ENCODE assay signal across 14 cellular contexts in the genomic region with DNA sequence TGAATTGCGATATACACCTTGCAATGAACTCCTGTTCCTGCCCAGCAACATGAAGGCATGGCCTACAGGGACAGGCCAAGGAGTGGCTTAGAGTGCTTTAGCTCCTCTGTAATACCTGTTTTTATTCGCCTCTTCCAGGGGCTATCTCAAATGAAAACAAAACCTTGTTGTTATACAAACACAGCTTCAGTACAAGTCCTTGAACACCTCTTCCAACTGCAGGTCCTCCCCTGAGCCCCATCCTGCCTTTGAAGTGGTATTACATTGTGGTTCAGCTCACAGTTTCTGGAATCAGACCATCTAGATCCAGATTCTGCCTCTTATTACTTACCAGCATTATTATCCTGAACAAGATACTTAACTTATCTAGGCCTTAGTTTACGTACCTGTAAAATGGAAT.
A peak's percentile ranks its signal among the peaks of the same experiment; 100 is the strongest.
DNase-seq lines count a peak whose midpoint lies in the region; ATAC-seq and TF ChIP-seq lines count a peak whose summit lies in the region.
"Had no signal": no experiment of that assay in that cellular context is flagged by ENCODE, and none has a peak within 500 bp of the region (broad histone marks: within the 10 kb centered on the region; RNA-seq: fewer than 3 reads in every experiment).

No MANE protein-coding gene starts in this region.

- DNase-seq in activated CD4-positive, alpha-beta T cell treated with anti-CD3 and anti-CD28 coated beads, Interleukin-2, amount 10 ng/mL, durations not matched to agents 24 days and 14 days: no peak
- DNase-seq in activated CD4-positive, alpha-beta T cell treated with anti-CD3 and anti-CD28 coated beads for 4 hours: no peak
- DNase-seq in DND-41: peak; percentile 46
- peak; percentile 68 for DNase-seq in Jurkat, Clone E6-1 (ENCODE audit: low read depth, low spot score)
- peak; percentile 37 to 68 for DNase-seq in thyroid gland
- no peak for DNase-seq in NCI-H446 treated with DMSO at 0.1 percent for 48 hours (lab: John Stamatoyannopoulos, UW)
- DNase-seq: CD8-positive, alpha-beta T cell; COR-L47; DMS153; HCEC 1CT; HFFc6 had no signal

- H3K36me3 Mint-ChIP-seq in activated CD4-positive, alpha-beta T cell treated with anti-CD3 and anti-CD28 coated beads, Interleukin-2, amount 10 ng/mL, durations not matched to agents 24 days and 14 days (ENCODE audit: low read depth): no peaks in the 10 kb centered on the region
- H3K36me3 Mint-ChIP-seq: CD14-positive monocyte; CD8-positive, alpha-beta T cell had no signal

- 38 to 53% methylated on average over 3 of the region's 3 CpGs for WGBS in thyroid gland, 2 donors

- intact Hi-C loops in activated CD4-positive, alpha-beta T cell treated with anti-CD3 and anti-CD28 coated beads, Interleukin-2, amount 10 ng/mL, durations not matched to agents 24 days and 14 days (cut with micrococcal nuclease): no loop called here
- intact Hi-C loops in thyroid gland (cut with DNase I): no loop called here

- H3K36me3 ChIP-seq in DND-41 (ENCODE audit: insufficient read depth, low read length) (no peaks in the 10 kb centered on the region), thyroid gland (no peaks in the 10 kb centered on the region)

- H3K27me3 ChIP-seq in DND-41 (ENCODE audit: insufficient read depth, low read length, poor library complexity): peaks cover 5% of the 10 kb centered on the region
- H3K27me3 ChIP-seq in thyroid gland: no peaks in the 10 kb centered on the region

- no peak overlapping the region for H3K27ac Mint-ChIP-seq in activated CD4-positive, alpha-beta T cell treated with anti-CD3 and anti-CD28 coated beads, Interleukin-2, amount 10 ng/mL, durations not matched to agents 24 days and 14 days
- H3K27ac Mint-ChIP-seq: CD14-positive monocyte; CD8-positive, alpha-beta T cell; HFFc6 had no signal

- TF ChIP-seq CTCF in DND-41 (IDR thresholded peaks at IDR 0.05; ENCODE audit: borderline replicate concordance, extremely low read depth, low read length, poor library complexity, severe bottlenecking) (no peak), thyroid gland (IDR thresholded peaks at IDR 0.05) (no peak)

- H3K27ac ChIP-seq in DND-41 (ENCODE audit: low read length) (no peak overlapping the region), thyroid gland (no peak overlapping the region)
- H3K27ac ChIP-seq: A549, HL-60 had no signal

- no peaks in the 10 kb centered on the region for H4K20me1 ChIP-seq in DND-41 (ENCODE audit: insufficient read depth, low read length)

- H3K27me3 Mint-ChIP-seq in activated CD4-positive, alpha-beta T cell treated with anti-CD3 and anti-CD28 coated beads, Interleukin-2, amount 10 ng/mL, durations not matched to agents 24 days and 14 days: peaks cover 10% of the 10 kb centered on the region

- no peaks in the 10 kb centered on the region for H3K79me2 ChIP-seq in DND-41 (ENCODE audit: insufficient read depth, low read length)

- H3K4me3 ChIP-seq in DND-41 (ENCODE audit: low read depth in 1 of 2, low read length in 2 of 2): no peak overlapping the region
- H3K4me3 ChIP-seq in Jurkat, Clone E6-1 (ENCODE audit: low read length): no peak overlapping the region
- no peak overlapping the region for H3K4me3 ChIP-seq in thyroid gland (replicated peaks in 1 of 3)
- H3K4me3 ChIP-seq: A549 had no signal

- no peak overlapping the region for H3K9ac ChIP-seq in DND-41 (ENCODE audit: low read depth, low read length)

- no peak for TF ChIP-seq POLR2A in thyroid gland (IDR thresholded peaks at IDR 0.05)

- no peaks in the 10 kb centered on the region for H3K9me3 Mint-ChIP-seq in activated CD4-positive, alpha-beta T cell treated with anti-CD3 and anti-CD28 coated beads, Interleukin-2, amount 10 ng/mL, durations not matched to agents 24 days and 14 days
- H3K9me3 Mint-ChIP-seq: CD8-positive, alpha-beta T cell; HFFc6 had no signal

- H3K9me3 ChIP-seq in DND-41 (ENCODE audit: insufficient read depth, low read length, severe bottlenecking): no peaks in the 10 kb centered on the region
- no peaks in the 10 kb centered on the region for H3K9me3 ChIP-seq in thyroid gland
- H3K9me3 ChIP-seq: A549 had no signal

- H3K4me1 ChIP-seq in DND-41 (ENCODE audit: insufficient read depth, low read length): peaks cover 6% of the 10 kb centered on the region; the same call in 1 of the 2 replicates
- H3K4me1 ChIP-seq in thyroid gland: peaks cover 3 to 18% of the 10 kb centered on the region in 2 donors
- H3K4me1 ChIP-seq: A549 had no signal

- H3K4me2 ChIP-seq in DND-41 (ENCODE audit: insufficient read depth, low read length): no peak overlapping the region
- H3K4me2 ChIP-seq: A549 had no signal

- ATAC-seq in DND-41 (ENCODE audit: insufficient read depth, low read depth): peak; percentile 92
- ATAC-seq: A549; CD8-positive, alpha-beta T cell had no signal

- peaks cover 5% of the 10 kb centered on the region for H3K4me1 Mint-ChIP-seq in activated CD4-positive, alpha-beta T cell treated with anti-CD3 and anti-CD28 coated beads, Interleukin-2, amount 10 ng/mL, durations not matched to agents 24 days and 14 days
- H3K4me1 Mint-ChIP-seq: CD14-positive monocyte had no signal

- no peak overlapping the region for H2AFZ ChIP-seq in DND-41 (ENCODE audit: low read depth, low read length)

- H3K4me3 Mint-ChIP-seq in activated CD4-positive, alpha-beta T cell treated with anti-CD3 and anti-CD28 coated beads, Interleukin-2, amount 10 ng/mL, durations not matched to agents 24 days and 14 days: peak overlapping the region; percentile 22
- H3K4me3 Mint-ChIP-seq: CD14-positive monocyte; CD8-positive, alpha-beta T cell; HFFc6 had no signal

Comparison
In these comparisons a context has a peak if more than half of its experiments do, and no peak if none do; other contexts are left out.
1. DNase-seq: peak in DND-41 (single experiment), Jurkat, Clone E6-1 (single experiment) and thyroid gland (2 of 2); none in activated CD4-positive, alpha-beta T cell treated with anti-CD3 and anti-CD28 coated beads, Interleukin-2, amount 10 ng/mL, durations not matched to agents 24 days and 14 days (single experiment), activated CD4-positive, alpha-beta T cell treated with anti-CD3 and anti-CD28 coated beads for 4 hours (0 of 2) and NCI-H446 treated with DMSO at 0.1 percent for 48 hours (single experiment).